8 cellular contexts compared by ENCODE assay signal in the genomic region with DNA sequence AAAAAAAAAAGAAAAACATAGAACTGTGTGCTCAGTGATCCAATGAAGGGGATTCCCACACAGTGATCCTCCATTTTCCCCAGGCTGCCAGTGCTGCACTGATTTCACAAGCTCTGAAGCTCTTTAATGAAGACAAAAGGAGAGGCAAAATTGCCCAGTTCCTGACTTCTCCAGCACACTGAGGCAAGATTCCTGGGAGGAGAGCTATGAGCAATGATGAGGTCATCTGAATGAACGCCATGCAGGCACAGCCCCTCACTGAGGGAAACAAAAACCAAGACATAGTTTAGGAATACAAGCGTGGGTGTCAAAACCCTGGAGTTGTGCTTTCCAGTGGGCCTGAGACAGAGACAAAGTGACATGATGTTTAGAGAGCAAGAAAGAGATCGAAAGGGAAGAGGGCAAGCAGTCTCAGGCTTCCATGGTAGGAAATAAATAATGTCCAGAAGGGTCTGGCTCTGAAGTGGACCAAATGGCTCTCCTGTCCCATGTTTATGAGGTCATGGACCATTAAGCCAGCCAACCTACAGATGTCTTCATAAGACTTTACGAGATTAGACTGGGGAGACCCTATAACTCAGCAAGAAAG. TPM values are rescaled to one million over a fixed set of nuclear protein-coding genes. Genes with fewer than 3 reads are reported as not detected.
DNase-seq lines count a peak whose midpoint lies in the region; ATAC-seq and TF ChIP-seq lines count a peak whose summit lies in the region.

No MANE protein-coding gene starts in this region.

- no peak overlapping the region for H3K27ac Mint-ChIP-seq in T-helper 17 cell

- H3K9ac ChIP-seq in BLaER1 treated with 17β-estradiol and CSF1 and Interleukin-3, amounts not matched to agents 10 nM and 100 nM = peak overlapping the region in 2 of 11 experiments; percentile 10 to 75; a peak in 2 of 22 replicates

- H3K4me2 ChIP-seq in BLaER1 treated with 17β-estradiol and CSF1 and Interleukin-3, amounts not matched to agents 10 nM and 100 nM = peak overlapping the region in 10 of 11 experiments; percentile 76 to 97 (median 86); a peak in 19 of 22 replicates

- peak overlapping the region in 8 of 11 experiments; percentile 71 to 88 (median 83); a peak in 15 of 22 replicates for H3K27ac ChIP-seq in BLaER1 treated with 17β-estradiol and CSF1 and Interleukin-3, amounts not matched to agents 10 nM and 100 nM
- peak overlapping the region; percentile 84 for H3K27ac ChIP-seq in RWPE1

- peaks cover 32 to 91% (median 72%) of the 10 kb centered on the region in 10 experiments for H3K4me1 ChIP-seq in BLaER1 treated with 17β-estradiol and CSF1 and Interleukin-3, amounts not matched to agents 10 nM and 100 nM

- no peaks in the 10 kb centered on the region for H3K27me3 ChIP-seq in BLaER1 treated with 17β-estradiol and CSF1 and Interleukin-3, amounts not matched to agents 10 nM and 100 nM

- no peak for TF ChIP-seq CTCF in RWPE1 (conservative IDR thresholded peaks at IDR 0.05; ENCODE audit: low read depth)

- POLR2A ChIA-PET in RWPE1 (lab: Yijun Ruan, JAX; ENCODE audit: low non-redundant PET) = no interaction called here

- H3K4me3 ChIP-seq in BLaER1 treated with 17β-estradiol and CSF1 and Interleukin-3, amounts not matched to agents 10 nM and 100 nM = no peak overlapping the region

- DNase-seq in RWPE1 (ENCODE audit: low spot score) (peak; percentile 93), fibroblast of peridontal ligament (ENCODE audit: extremely low read depth) (peak; percentile 99), posterior vena cava (ENCODE audit: low spot score) (peak; percentile 81), T-helper 17 cell (no peak), GM19240 (ENCODE audit: insufficient read length, low spot score) (no peak)

- peaks cover 0 to 31% (median 17%) of the 10 kb centered on the region in 11 experiments; a peak in 13 of 22 replicates for H3K36me3 ChIP-seq in BLaER1 treated with 17β-estradiol and CSF1 and Interleukin-3, amounts not matched to agents 10 nM and 100 nM

- CTCF ChIA-PET in RWPE1 (lab: Yijun Ruan, JAX) = interaction anchor here (0.8 kb wide), 1 partner anchor 131 kb away, joined by 4 read pairs; no protein-coding TSS in a partner anchor

- H3K27me3 Mint-ChIP-seq in T-helper 17 cell = no peaks in the 10 kb centered on the region

- no peak for ATAC-seq in HG02852 (IDR thresholded peaks at IDR 0.05; ENCODE audit: unreplicated experiment)
- no peak for ATAC-seq in GM21529 (IDR thresholded peaks at IDR 0.05; ENCODE audit: unreplicated experiment)
- no peak for ATAC-seq in T-helper 17 cell

- no peak overlapping the region for H3K4me3 Mint-ChIP-seq in T-helper 17 cell

- peaks cover 14% of the 10 kb centered on the region for H3K4me1 Mint-ChIP-seq in T-helper 17 cell

- intact Hi-C loops in posterior vena cava (cut with DNase I) = loop anchor here in 1 of 2 donors (10.0 kb wide), 1 partner anchor 135 kb away; a partner anchor contains a TSS

- H4K20me1 ChIP-seq in BLaER1 treated with 17β-estradiol and CSF1 and Interleukin-3, amounts not matched to agents 10 nM and 100 nM = no peaks in the 10 kb centered on the region

- peaks cover 3% of the 10 kb centered on the region for H3K36me3 Mint-ChIP-seq in T-helper 17 cell (ENCODE audit: low read depth)

- no peaks in the 10 kb centered on the region for H3K9me3 ChIP-seq in BLaER1 treated with 17β-estradiol and CSF1 and Interleukin-3, amounts not matched to agents 10 nM and 100 nM (replicated peaks in 1 of 11)
- no peaks in the 10 kb centered on the region for H3K9me3 ChIP-seq in T-helper 17 cell (ENCODE audit: control insufficient read depth, low read length, poor library complexity, severe bottlenecking)

RNA-seq across cellular contexts. Expression of a gene that starts 40.9 kb away (rescaled TPM):
- total RNA-seq in posterior vena cava = 10 to 100 TPM; 21.2 to 25.7 TPM
- 1 to 10 TPM; 8.6 to 9.2 TPM for total RNA-seq in T-helper 17 cell

RNA-seq across cellular contexts. Expression of a gene that starts 50.2 kb away (rescaled TPM):
- total RNA-seq in posterior vena cava (10 to 100 TPM; 46.2 to 56.2 TPM), T-helper 17 cell (10 to 100 TPM; 31.1 to 34.9 TPM)

RNA-seq across cellular contexts. Expression of a gene that starts 50.8 kb away (rescaled TPM):
- total RNA-seq in posterior vena cava (100 to 1,000 TPM; 503 to 615 TPM), T-helper 17 cell (1,000 to 10,000 TPM; 1,531 to 1,582 TPM)

Comparison
In these comparisons a context has a peak if more than half of its experiments do, and no peak if none do; other contexts are left out.
1. DNase-seq: peak in RWPE1 (single experiment), fibroblast of peridontal ligament (single experiment) and posterior vena cava (single experiment); none in T-helper 17 cell (0 of 3) and GM19240 (single experiment).